In the genomic region with DNA sequence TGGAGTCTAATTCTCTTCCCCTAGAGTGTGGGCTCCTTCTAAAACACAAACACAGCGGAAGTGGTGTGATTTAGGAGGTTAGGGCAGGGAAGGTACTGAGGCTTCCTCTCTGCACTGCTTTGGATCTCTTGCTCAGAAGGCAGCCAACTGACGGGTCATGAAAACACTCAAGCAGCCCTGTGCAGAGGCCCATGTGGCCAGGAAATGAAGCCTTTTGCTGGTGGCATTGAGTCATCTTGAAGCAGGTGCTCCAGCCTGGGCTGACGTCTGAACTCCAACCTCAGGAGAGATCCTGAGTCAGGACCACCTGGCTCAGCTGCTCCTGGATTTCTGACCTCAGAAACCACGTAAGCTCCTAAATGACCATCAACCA, we compare ENCODE assay signal across 13 cellular contexts.
DNase-seq lines count a peak whose midpoint lies in the region; ATAC-seq and TF ChIP-seq lines count a peak whose summit lies in the region.
"Had no signal": no experiment of that assay in that cellular context is flagged by ENCODE, and none has a peak within 500 bp of the region (broad histone marks: within the 10 kb centered on the region; RNA-seq: fewer than 3 reads in every experiment).

No MANE protein-coding gene starts in this region.

- no peak overlapping the region for H3K4me2 ChIP-seq in DND-41 (ENCODE audit: insufficient read depth, low read length)

- H3K4me3 Mint-ChIP-seq in T-helper 1 cell treated with Interleukin-12 subunit alpha and Interleukin-12 subunit beta and Interleukin-4 antibody, amounts not matched to agents 30 μg/mL and 1 μg/mL, for 36 hours = peak overlapping the region; percentile 65
- peak overlapping the region; percentile 14 to 49 for H3K4me3 Mint-ChIP-seq in activated T-cell treated with anti-CD3 and anti-CD28 coated beads, Interleukin-2, amount 50 U/mL, for 72 hours
- peak overlapping the region; percentile 44 to 83 (median 63) for H3K4me3 Mint-ChIP-seq in naive thymus-derived CD8-positive, alpha-beta T cell

- H3K9ac ChIP-seq in DND-41 (ENCODE audit: low read depth, low read length) = no peak overlapping the region

- no peaks in the 10 kb centered on the region for H3K9me3 ChIP-seq in DND-41 (ENCODE audit: insufficient read depth, low read length, severe bottlenecking)
- H3K9me3 ChIP-seq: adrenal gland, gastrocnemius medialis, sigmoid colon had no signal

- H3K4me3 ChIP-seq in DND-41 (ENCODE audit: low read depth in 1 of 2, low read length in 2 of 2) = no peak overlapping the region
- H3K4me3 ChIP-seq: adrenal gland, gastrocnemius medialis, sigmoid colon had no signal

- H3K27me3 Mint-ChIP-seq in T-helper 1 cell treated with Interleukin-12 subunit alpha and Interleukin-12 subunit beta and Interleukin-4 antibody, amounts not matched to agents 30 μg/mL and 1 μg/mL, for 36 hours (ENCODE audit: low read depth) = no peaks in the 10 kb centered on the region
- no peaks in the 10 kb centered on the region for H3K27me3 Mint-ChIP-seq in activated T-cell treated with anti-CD3 and anti-CD28 coated beads, Interleukin-2, amount 50 U/mL, for 72 hours (ENCODE audit: low read depth)
- H3K27me3 Mint-ChIP-seq in naive thymus-derived CD8-positive, alpha-beta T cell = peaks cover 0 to 3% (median 0%) of the 10 kb centered on the region in 5 donors

- H3K4me1 Mint-ChIP-seq in T-helper 1 cell treated with Interleukin-12 subunit alpha and Interleukin-12 subunit beta and Interleukin-4 antibody, amounts not matched to agents 30 μg/mL and 1 μg/mL, for 36 hours (ENCODE audit: low read depth) = peaks cover 50% of the 10 kb centered on the region
- H3K4me1 Mint-ChIP-seq in activated T-cell treated with anti-CD3 and anti-CD28 coated beads, Interleukin-2, amount 50 U/mL, for 72 hours (ENCODE audit: low read depth) = peaks cover 35% of the 10 kb centered on the region
- peaks cover 45 to 55% (median 51%) of the 10 kb centered on the region in 4 donors for H3K4me1 Mint-ChIP-seq in naive thymus-derived CD8-positive, alpha-beta T cell

- TF ChIP-seq CTCF in DND-41 (IDR thresholded peaks at IDR 0.05; ENCODE audit: borderline replicate concordance, extremely low read depth, low read length, poor library complexity, severe bottlenecking) = no peak

- peak overlapping the region; percentile 11 for H3K27ac ChIP-seq in DND-41 (ENCODE audit: low read length)
- H3K27ac ChIP-seq: adrenal gland, gastrocnemius medialis, sigmoid colon had no signal

- DNase-seq in DND-41 = peak; percentile 79
- peak; percentile 38 to 61 for DNase-seq in activated T-cell treated with anti-CD3 and anti-CD28 coated beads, Interleukin-2, amount 50 U/mL, for 72 hours
- peak in 8 of 10 donors; percentile 9 to 78 (median 46) for DNase-seq in naive thymus-derived CD8-positive, alpha-beta T cell
- DNase-seq in NCI-H2107 (lab: John Stamatoyannopoulos, UW) = no peak
- DNase-seq in NCI-H146 treated with DMSO at 0.1 percent for 48 hours (lab: John Stamatoyannopoulos, UW; ENCODE audit: unreplicated experiment) = no peak
- DNase-seq in CD1c-positive myeloid dendritic cell (ENCODE audit: extremely low spot score) = no peak
- DNase-seq: adrenal gland, gastrocnemius medialis, islet precursor cell, NCI-H1694, sigmoid colon had no signal

- no peaks in the 10 kb centered on the region for H3K36me3 ChIP-seq in DND-41 (ENCODE audit: insufficient read depth, low read length)
- H3K36me3 ChIP-seq: adrenal gland, gastrocnemius medialis, sigmoid colon had no signal

- no peak overlapping the region for H2AFZ ChIP-seq in DND-41 (ENCODE audit: low read depth, low read length)

- ATAC-seq in DND-41 (ENCODE audit: insufficient read depth, low read depth) (peak; percentile 97), HG02571 (IDR thresholded peaks at IDR 0.05; ENCODE audit: unreplicated experiment) (no peak)
- peak; percentile 94 for ATAC-seq in activated T-cell treated with anti-CD3 and anti-CD28 coated beads, Interleukin-2, amount 50 U/mL, for 72 hours (replicated peaks in 1 of 2)
- ATAC-seq in naive thymus-derived CD8-positive, alpha-beta T cell = peak; percentile 96 to 97
- ATAC-seq: gastrocnemius medialis had no signal

- peak overlapping the region; percentile 91 for H3K27ac Mint-ChIP-seq in T-helper 1 cell treated with Interleukin-12 subunit alpha and Interleukin-12 subunit beta and Interleukin-4 antibody, amounts not matched to agents 30 μg/mL and 1 μg/mL, for 36 hours
- peak overlapping the region; percentile 84 for H3K27ac Mint-ChIP-seq in activated T-cell treated with anti-CD3 and anti-CD28 coated beads, Interleukin-2, amount 50 U/mL, for 72 hours
- H3K27ac Mint-ChIP-seq in naive thymus-derived CD8-positive, alpha-beta T cell = peak overlapping the region; percentile 21 to 95 (median 80)

- no peaks in the 10 kb centered on the region for H3K27me3 ChIP-seq in DND-41 (ENCODE audit: insufficient read depth, low read length, poor library complexity)
- H3K27me3 ChIP-seq: adrenal gland, gastrocnemius medialis, sigmoid colon had no signal

- no peaks in the 10 kb centered on the region for H4K20me1 ChIP-seq in DND-41 (ENCODE audit: insufficient read depth, low read length)

- H3K36me3 Mint-ChIP-seq in T-helper 1 cell treated with Interleukin-12 subunit alpha and Interleukin-12 subunit beta and Interleukin-4 antibody, amounts not matched to agents 30 μg/mL and 1 μg/mL, for 36 hours (ENCODE audit: low read depth) = no peaks in the 10 kb centered on the region
- no peaks in the 10 kb centered on the region for H3K36me3 Mint-ChIP-seq in activated T-cell treated with anti-CD3 and anti-CD28 coated beads, Interleukin-2, amount 50 U/mL, for 72 hours (ENCODE audit: insufficient read depth in 2 of 2)
- no peaks in the 10 kb centered on the region for H3K36me3 Mint-ChIP-seq in naive thymus-derived CD8-positive, alpha-beta T cell

- POLR2A ChIA-PET in naive thymus-derived CD8-positive, alpha-beta T cell (lab: Charles Lee) = interaction anchor here (0.6 to 1.3 kb wide), 2 partner anchors 16 to 48 kb away, joined by 3 to 4 read pairs; no protein-coding TSS in a partner anchor

- H3K4me1 ChIP-seq in DND-41 (ENCODE audit: insufficient read depth, low read length) = peaks cover 22% of the 10 kb centered on the region
- H3K4me1 ChIP-seq: adrenal gland, gastrocnemius medialis, sigmoid colon had no signal

- no peaks in the 10 kb centered on the region for H3K79me2 ChIP-seq in DND-41 (ENCODE audit: insufficient read depth, low read length)

- H3K9me3 Mint-ChIP-seq in T-helper 1 cell treated with Interleukin-12 subunit alpha and Interleukin-12 subunit beta and Interleukin-4 antibody, amounts not matched to agents 30 μg/mL and 1 μg/mL, for 36 hours = no peaks in the 10 kb centered on the region
- no peaks in the 10 kb centered on the region for H3K9me3 Mint-ChIP-seq in activated T-cell treated with anti-CD3 and anti-CD28 coated beads, Interleukin-2, amount 50 U/mL, for 72 hours
- H3K9me3 Mint-ChIP-seq in naive thymus-derived CD8-positive, alpha-beta T cell = no peaks in the 10 kb centered on the region

Comparison
In these comparisons a context has a peak if more than half of its experiments do, and no peak if none do; other contexts are left out.
1. DNase-seq: peak in DND-41 (single experiment), activated T-cell treated with anti-CD3 and anti-CD28 coated beads, Interleukin-2, amount 50 U/mL, for 72 hours (2 of 2) and naive thymus-derived CD8-positive, alpha-beta T cell (8 of 10); none in NCI-H2107 (single experiment), NCI-H146 treated with DMSO at 0.1 percent for 48 hours (single experiment) and CD1c-positive myeloid dendritic cell (single experiment).
2. Peak in every context shown above with its lines, with median percentiles within 50 percentile points of each other: H3K27ac Mint-ChIP-seq and H3K4me3 Mint-ChIP-seq.